In the genomic region with DNA sequence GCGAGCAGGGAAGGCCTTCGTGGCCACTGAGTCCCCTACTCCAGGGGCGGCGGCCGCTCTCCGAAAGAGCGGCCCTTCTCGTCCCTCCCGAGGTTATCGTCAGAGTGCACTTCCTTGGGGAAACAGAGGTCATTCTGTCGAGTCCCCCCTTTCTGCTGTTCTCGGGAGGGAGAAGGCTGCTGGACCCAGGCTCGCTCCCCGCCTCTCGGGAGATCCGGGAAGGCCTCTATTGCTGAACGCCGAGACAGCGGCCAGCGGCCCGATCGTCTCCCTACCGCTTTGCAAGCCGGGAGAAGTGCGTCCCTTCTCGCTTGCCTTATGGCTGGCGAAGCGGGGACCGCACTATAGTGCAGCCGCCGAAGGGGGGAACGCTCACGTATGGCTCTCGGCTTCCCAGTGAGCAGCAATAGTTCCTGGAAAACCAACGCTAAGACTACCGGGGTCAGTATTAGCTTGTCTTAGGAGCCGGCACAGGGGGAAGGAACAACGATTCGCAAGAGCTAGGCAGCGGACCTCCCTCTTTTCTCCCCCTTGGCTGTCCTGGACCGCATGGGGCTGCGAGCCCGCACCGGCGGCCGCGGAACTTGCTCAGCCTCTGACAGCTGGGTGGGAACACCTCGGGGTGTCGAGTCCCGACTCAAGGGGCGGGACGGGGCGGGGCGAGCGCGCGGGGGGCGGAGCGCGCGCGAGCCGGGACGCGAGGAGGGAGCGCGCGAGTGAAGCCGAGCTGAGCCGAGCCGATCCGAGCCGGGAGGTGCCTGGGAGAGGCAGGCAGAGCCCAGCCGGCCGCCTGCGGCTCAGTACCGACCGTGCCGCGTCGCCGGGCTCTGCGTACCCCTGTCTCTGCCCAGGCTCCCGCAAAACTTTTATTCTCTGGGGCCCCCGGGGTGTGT, we compare ENCODE assay signal across 8 cellular contexts. TPM values are rescaled to one million over a fixed set of nuclear protein-coding genes. Genes with fewer than 3 reads are reported as not detected.
DNase-seq lines count a peak whose midpoint lies in the region; ATAC-seq and TF ChIP-seq lines count a peak whose summit lies in the region.

No MANE protein-coding gene starts in this region.

- H3K36me3 ChIP-seq in liver (ENCODE audit: control insufficient read depth in 4 of 4, insufficient read depth in 3 of 4, low read depth in 1 of 4, low read length in 3 of 4): no peaks in the 10 kb centered on the region

- peaks cover 2% of the 10 kb centered on the region for H3K27me3 Mint-ChIP-seq in dendritic cell treated with granulocyte-macrophage colony-stimulating factor and Interleukin-4, amounts not matched to agents 40 ng/mL and 50 ng/mL, for 4 days

- TF ChIP-seq CTCF in liver (IDR thresholded peaks at IDR 0.05; ENCODE audit: low read depth, low read length, missing input control): peak; percentile 0

- ATAC-seq in GM19397 (IDR thresholded peaks at IDR 0.05; ENCODE audit: unreplicated experiment) (peak; percentile 91), HG03558 (IDR thresholded peaks at IDR 0.05; ENCODE audit: extremely low read depth, unreplicated experiment) (peak; percentile 80)

- peak; percentile 98 for DNase-seq in CD1c-positive myeloid dendritic cell (ENCODE audit: extremely low spot score)
- DNase-seq in NCI-H69 (lab: John Stamatoyannopoulos, UW): peak; percentile 94
- DNase-seq in activated CD4-positive, alpha-beta T cell treated with anti-CD3 and anti-CD28 coated beads, Interleukin-2, amount 50 U/mL, for 4 hours: peak; percentile 85 to 87
- DNase-seq in stimulated activated CD4-positive, alpha-beta T cell treated with anti-CD3 and anti-CD28 coated beads, Interleukin-2, amount 100 ng/mL, for 48 hours: peak; percentile 80 to 87

- peak overlapping the region; percentile 97 for H3K27ac Mint-ChIP-seq in dendritic cell treated with granulocyte-macrophage colony-stimulating factor and Interleukin-4, amounts not matched to agents 40 ng/mL and 50 ng/mL, for 4 days

- intact Hi-C loops in dendritic cell treated with granulocyte-macrophage colony-stimulating factor and Interleukin-4, amounts not matched to agents 40 ng/mL and 50 ng/mL, for 4 days (cut with micrococcal nuclease): loop anchor here (1.0 to 10.0 kb wide), 7 partner anchors 47 to 467 kb away; partner anchors contain the start of genes KPNA4 and NMD3

- peak overlapping the region; percentile 78 to 93 (median 90) for H3K4me3 ChIP-seq in liver (ENCODE audit: low read depth in 1 of 3, low read length in 3 of 3)

- H3K27me3 ChIP-seq in liver (ENCODE audit: control insufficient read depth in 4 of 4, insufficient read depth in 4 of 4, low read length in 3 of 4): no peaks in the 10 kb centered on the region

- H3K4me1 Mint-ChIP-seq in dendritic cell treated with granulocyte-macrophage colony-stimulating factor and Interleukin-4, amounts not matched to agents 40 ng/mL and 50 ng/mL, for 4 days (ENCODE audit: low read depth): peaks cover 32% of the 10 kb centered on the region

- H3K9ac ChIP-seq in liver (ENCODE audit: low read depth in 1 of 2, low read length in 2 of 2): peak overlapping the region; percentile 44 to 84

- H3K4me3 Mint-ChIP-seq in dendritic cell treated with granulocyte-macrophage colony-stimulating factor and Interleukin-4, amounts not matched to agents 40 ng/mL and 50 ng/mL, for 4 days: peak overlapping the region; percentile 93

- peak overlapping the region; percentile 79 to 90 for H3K27ac ChIP-seq in liver (ENCODE audit: low read depth in 1 of 2, low read length in 2 of 2)

- no peaks in the 10 kb centered on the region for H3K9me3 Mint-ChIP-seq in dendritic cell treated with granulocyte-macrophage colony-stimulating factor and Interleukin-4, amounts not matched to agents 40 ng/mL and 50 ng/mL, for 4 days

- H3K36me3 Mint-ChIP-seq in dendritic cell treated with granulocyte-macrophage colony-stimulating factor and Interleukin-4, amounts not matched to agents 40 ng/mL and 50 ng/mL, for 4 days (ENCODE audit: low read depth): peaks cover 45% of the 10 kb centered on the region

- TF ChIP-seq RAD21 in liver (IDR thresholded peaks at IDR 0.05): peak in 1 of 2 donors; percentile 29

- peaks cover 3 to 30% (median 20%) of the 10 kb centered on the region in 4 donors for H3K4me1 ChIP-seq in liver (ENCODE audit: control insufficient read depth in 4 of 4, insufficient read depth in 4 of 4, low read length in 3 of 4)

- H3K9me3 ChIP-seq in liver (ENCODE audit: control insufficient read depth in 4 of 4, low read length in 3 of 4): no peaks in the 10 kb centered on the region

- WGBS in liver: under 1% methylated on average over 85 of the region's 85 CpGs

TF ChIP-seq in liver, 16 proteins besides CTCF, POLR2A, EP300 and RAD21:
- TF ChIP-seq EGR1 (IDR thresholded peaks at IDR 0.05; ENCODE audit: low read depth in 2 of 2) (peak; percentile 44 to 62), HNF4A (conservative IDR thresholded peaks at IDR 0.05) (peak in 1 of 2 donors; percentile 31), YY1 (IDR thresholded peaks at IDR 0.05) (peak; percentile 83), SP1 (IDR thresholded peaks at IDR 0.05) (peak; percentile 74), JUND (IDR thresholded peaks at IDR 0.05) (peak in 1 of 2 donors; percentile 13), MAX (IDR thresholded peaks at IDR 0.05) (peak; percentile 85), NR2F2 (IDR thresholded peaks at IDR 0.05) (no peak), ZBTB33 (IDR thresholded peaks at IDR 0.05) (peak; percentile 42), TAF1 (conservative IDR thresholded peaks at IDR 0.05) (peak; percentile 90), FOXA1 (IDR thresholded peaks at IDR 0.05) (peak; percentile 25), RXRA (IDR thresholded peaks at IDR 0.05) (peak; percentile 20 to 37), GABPA (IDR thresholded peaks at IDR 0.05 in 1 of 2, conservative IDR thresholded peaks at IDR 0.05 in 1 of 2) (no peak), ATF3 (IDR thresholded peaks at IDR 0.05) (no peak)

RNA-seq across cellular contexts. Expression of gene PPM1L, which starts 0.9 kb away (rescaled TPM):
- total RNA-seq in liver: 1 to 10 TPM; 6.1 to 8.5 TPM
- polyA plus RNA-seq in liver: 1 to 10 TPM; 1.6 to 3.5 TPM

Comparison
In these comparisons a context has a peak if more than half of its experiments do, and no peak if none do; other contexts are left out.
1. Peak in every context shown above with its lines: DNase-seq, ATAC-seq, H3K4me3 ChIP-seq and H3K27ac ChIP-seq.